In genomic region chr14:22852599-22852939, GRCh38 we compare ENCODE assay signal across 1 cellular context.
TF ChIP-seq lines count a peak whose summit lies in the region.

No MANE protein-coding gene starts in this region.

TF ChIP-seq in GM12878, 131 proteins besides CTCF, POLR2A, EP300 and RAD21:
- TF ChIP-seq CHD1 (IDR thresholded peaks at IDR 0.05; ENCODE audit: low read depth, low read length): no peak
- TF ChIP-seq FOS (IDR thresholded peaks at IDR 0.05; ENCODE audit: borderline replicate concordance, extremely low read depth, insufficient read length): no peak
- no peak for TF ChIP-seq USF2 (IDR thresholded peaks at IDR 0.05; ENCODE audit: borderline replicate concordance, low read depth, low read length)
- no peak for TF ChIP-seq SMAD1 (IDR thresholded peaks at IDR 0.05; ENCODE audit: low read depth, partially characterized antibody)
- no peak for TF ChIP-seq ZBTB40 (IDR thresholded peaks at IDR 0.05; ENCODE audit: borderline replicate concordance)
- no peak for TF ChIP-seq NBN (IDR thresholded peaks at IDR 0.05)
- no peak for TF ChIP-seq NFYA (IDR thresholded peaks at IDR 0.05; ENCODE audit: borderline replicate concordance, low read depth, low read length)
- no peak for TF ChIP-seq USF1 (IDR thresholded peaks at IDR 0.05; ENCODE audit: borderline replicate concordance, extremely low read length, insufficient read depth, low read depth, low read length)
- TF ChIP-seq TARDBP (IDR thresholded peaks at IDR 0.05; ENCODE audit: borderline replicate concordance): no peak
- no peak for TF ChIP-seq ZNF207 (IDR thresholded peaks at IDR 0.05; ENCODE audit: borderline replicate concordance)
- TF ChIP-seq RBBP5 (conservative IDR thresholded peaks at IDR 0.05): no peak
- TF ChIP-seq SREBF2 (IDR thresholded peaks at IDR 0.05; ENCODE audit: low read length): no peak
